ENCODE assay signal across 26 cellular contexts in the genomic region with DNA sequence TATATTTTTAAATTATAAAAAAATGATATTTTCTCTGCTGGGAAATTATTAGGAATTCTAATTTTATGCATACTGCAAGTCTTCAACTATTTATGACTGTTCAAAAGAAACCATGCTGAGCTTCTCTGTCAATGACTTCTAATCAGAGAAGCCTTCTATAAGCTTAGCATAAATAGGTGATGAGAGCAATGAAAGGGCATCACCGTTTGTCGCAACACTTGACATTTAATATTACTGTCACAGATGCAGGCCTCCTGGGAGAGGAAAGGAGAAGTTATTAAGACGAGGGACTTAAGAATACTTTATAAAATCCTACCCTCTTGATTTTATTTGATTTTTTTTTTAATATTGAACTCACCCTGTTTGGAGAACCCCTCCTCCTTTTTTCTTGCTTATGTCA.
"Had no signal": no experiment of that assay in that cellular context is flagged by ENCODE, and none has a peak within 500 bp of the region (broad histone marks: within the 10 kb centered on the region; RNA-seq: fewer than 3 reads in every experiment).

No MANE protein-coding gene starts in this region.

- ATAC-seq: natural killer cell treated with Interleukin-12 subunit alpha and Interleukin-12 subunit beta and Interleukin-15 and Interleukin-18, amount 100 ng/mL, for 72 hours; psoas muscle; right cardiac atrium; right lobe of liver; stimulated activated effector memory CD8-positive, alpha-beta T cell treated with anti-CD3 and anti-CD28 coated beads, Interleukin-12 subunit alpha, Interleukin-12 subunit beta, amount 100 ng/mL, for 72 hours; stimulated activated naive B cell treated with anti-CD40 and anti-IgM and Interleukin-4, amounts not matched to agents 10 μg/mL and 1 μg/mL and 100 μg/mL, for 72 hours had no signal

- DNase-seq: nephron progenitor cell; occipital lobe; ovary; posterior cingulate gyrus; psoas muscle; right cardiac atrium; right lobe of liver; sigmoid colon; small intestine; stimulated activated CD4-positive, alpha-beta T cell treated with anti-CD3 and anti-CD28 coated beads, Interleukin-15, amount 100 ng/mL, for 24 hours; stimulated activated CD4-positive, alpha-beta T cell treated with anti-CD3 and anti-CD28 coated beads, Interleukin-2, amount 100 ng/mL, for 24 hours; stimulated activated CD4-positive, alpha-beta T cell treated with anti-CD3 and anti-CD28 coated beads, Interleukin-2, amount 100 ng/mL, for 48 hours; stimulated activated CD4-positive, alpha-beta T cell treated with anti-CD3 and anti-CD28 coated beads, Interleukin-4, amount 100 ng/mL, for 24 hours; stimulated activated naive B cell treated with anti-CD40 and anti-IgM and Interleukin-4, amounts not matched to agents 10 μg/mL and 1 μg/mL and 100 μg/mL, for 72 hours; stimulated activated naive CD4-positive, alpha-beta T cell treated with Interleukin-2 at 50 U/mL for 16 hours; stomach; thyroid gland; trophoblast cell; upper lobe of left lung had no signal

- H3K9ac ChIP-seq: neural progenitor cell, parathyroid adenoma had no signal

- H3K27ac ChIP-seq: neural progenitor cell, ovary, parathyroid adenoma, psoas muscle, right lobe of liver, sigmoid colon, stomach, thoracic aorta, thyroid gland, tibial nerve, upper lobe of left lung, vagina had no signal

- H2AFZ ChIP-seq: neural progenitor cell, parathyroid adenoma had no signal

- H3K36me3 ChIP-seq: neural progenitor cell, ovary, right lobe of liver, sigmoid colon, stomach, thoracic aorta, thyroid gland, tibial nerve, upper lobe of left lung, vagina had no signal

- H3K4me3 ChIP-seq: neural progenitor cell, ovary, psoas muscle, right lobe of liver, sigmoid colon, stomach, thoracic aorta, thyroid gland, tibial nerve, upper lobe of left lung, vagina had no signal

- H3K9me3 ChIP-seq: ovary, psoas muscle, right lobe of liver, sigmoid colon, stomach, thoracic aorta, thyroid gland, tibial nerve, upper lobe of left lung, vagina had no signal

- H3K4me2 ChIP-seq: neural progenitor cell had no signal

- H3K79me2 ChIP-seq: parathyroid adenoma had no signal

- H3K27me3 ChIP-seq: neural progenitor cell, ovary, right lobe of liver, sigmoid colon, stomach, thyroid gland, tibial nerve, upper lobe of left lung, vagina had no signal
